ENCODE assay signal across 1 cellular context in the genomic region with DNA sequence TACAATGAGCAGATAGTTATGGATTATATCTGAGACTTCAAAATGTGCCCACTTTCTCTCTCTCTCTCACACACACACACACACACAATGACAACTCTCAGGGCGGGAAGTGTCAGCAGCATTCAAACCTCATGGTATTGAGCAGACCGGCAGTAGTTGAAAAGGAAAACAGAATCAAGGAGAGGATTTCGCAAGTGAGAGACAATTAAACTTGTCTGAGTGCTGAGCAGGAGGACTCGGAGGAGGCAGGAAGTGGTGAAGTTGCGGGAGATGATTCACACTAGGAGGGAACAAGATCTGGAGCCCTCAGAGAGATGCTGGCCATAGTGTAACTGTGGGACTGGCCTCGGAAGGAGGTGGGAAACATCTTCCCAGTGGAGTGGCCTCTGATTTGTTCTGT.
TF ChIP-seq lines count a peak whose summit lies in the region.

No MANE protein-coding gene starts in this region.

TF ChIP-seq in WTC11, 78 proteins besides CTCF, POLR2A, EP300 and RAD21 (continued from another document):
- TF ChIP-seq, protein P1, sequence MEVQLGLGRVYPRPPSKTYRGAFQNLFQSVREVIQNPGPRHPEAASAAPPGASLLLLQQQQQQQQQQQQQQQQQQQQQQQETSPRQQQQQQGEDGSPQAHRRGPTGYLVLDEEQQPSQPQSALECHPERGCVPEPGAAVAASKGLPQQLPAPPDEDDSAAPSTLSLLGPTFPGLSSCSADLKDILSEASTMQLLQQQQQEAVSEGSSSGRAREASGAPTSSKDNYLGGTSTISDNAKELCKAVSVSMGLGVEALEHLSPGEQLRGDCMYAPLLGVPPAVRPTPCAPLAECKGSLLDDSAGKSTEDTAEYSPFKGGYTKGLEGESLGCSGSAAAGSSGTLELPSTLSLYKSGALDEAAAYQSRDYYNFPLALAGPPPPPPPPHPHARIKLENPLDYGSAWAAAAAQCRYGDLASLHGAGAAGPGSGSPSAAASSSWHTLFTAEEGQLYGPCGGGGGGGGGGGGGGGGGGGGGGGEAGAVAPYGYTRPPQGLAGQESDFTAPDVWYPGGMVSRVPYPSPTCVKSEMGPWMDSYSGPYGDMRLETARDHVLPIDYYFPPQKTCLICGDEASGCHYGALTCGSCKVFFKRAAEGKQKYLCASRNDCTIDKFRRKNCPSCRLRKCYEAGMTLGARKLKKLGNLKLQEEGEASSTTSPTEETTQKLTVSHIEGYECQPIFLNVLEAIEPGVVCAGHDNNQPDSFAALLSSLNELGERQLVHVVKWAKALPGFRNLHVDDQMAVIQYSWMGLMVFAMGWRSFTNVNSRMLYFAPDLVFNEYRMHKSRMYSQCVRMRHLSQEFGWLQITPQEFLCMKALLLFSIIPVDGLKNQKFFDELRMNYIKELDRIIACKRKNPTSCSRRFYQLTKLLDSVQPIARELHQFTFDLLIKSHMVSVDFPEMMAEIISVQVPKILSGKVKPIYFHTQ (CRISPR knock-in tag; IDR thresholded peaks at IDR 0.05) = no peak
- TF ChIP-seq ZNF219 (CRISPR knock-in tag; IDR thresholded peaks at IDR 0.05; ENCODE audit: borderline replicate concordance) (no peak), FOXK1 (CRISPR knock-in tag; IDR thresholded peaks at IDR 0.05) (no peak)
- TF ChIP-seq, protein P2, sequence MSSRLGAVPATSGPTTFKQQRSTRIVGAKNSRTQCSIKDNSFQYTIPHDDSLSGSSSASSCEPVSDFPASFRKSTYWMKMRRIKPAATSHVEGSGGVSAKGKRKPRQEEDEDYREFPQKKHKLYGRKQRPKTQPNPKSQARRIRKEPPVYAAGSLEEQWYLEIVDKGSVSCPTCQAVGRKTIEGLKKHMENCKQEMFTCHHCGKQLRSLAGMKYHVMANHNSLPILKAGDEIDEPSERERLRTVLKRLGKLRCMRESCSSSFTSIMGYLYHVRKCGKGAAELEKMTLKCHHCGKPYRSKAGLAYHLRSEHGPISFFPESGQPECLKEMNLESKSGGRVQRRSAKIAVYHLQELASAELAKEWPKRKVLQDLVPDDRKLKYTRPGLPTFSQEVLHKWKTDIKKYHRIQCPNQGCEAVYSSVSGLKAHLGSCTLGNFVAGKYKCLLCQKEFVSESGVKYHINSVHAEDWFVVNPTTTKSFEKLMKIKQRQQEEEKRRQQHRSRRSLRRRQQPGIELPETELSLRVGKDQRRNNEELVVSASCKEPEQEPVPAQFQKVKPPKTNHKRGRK (CRISPR knock-in tag; IDR thresholded peaks at IDR 0.05; ENCODE audit: borderline replicate concordance) = no peak
TF ChIP-seq in WTC11: peak in this region for 0.
